Comparison of ENCODE assay signal across 8 cellular contexts in genomic region chr9:19408693-19409405, GRCh38. TPM values are rescaled to one million over a fixed set of nuclear protein-coding genes. Genes with fewer than 3 reads are reported as not detected.
DNase-seq lines count a peak whose midpoint lies in the region; ATAC-seq and TF ChIP-seq lines count a peak whose summit lies in the region.

TSS of gene ACER2 (plus strand) at chr9:19409009. CDS start at chr9:19409085, 76 bp downstream.

- peak; percentile 97 for ATAC-seq in HG02642 (IDR thresholded peaks at IDR 0.05; ENCODE audit: poor library complexity, unreplicated experiment)
- peak; percentile 97 to 99 (median 98) for ATAC-seq in heart left ventricle

- peak; percentile 94 for DNase-seq in NCI-H1092 treated with DMSO at 0.1 percent for 48 hours (lab: John Stamatoyannopoulos, UW)
- peak; percentile 96 for DNase-seq in adipocyte (ENCODE audit: low read depth)
- peak; percentile 96 to 99 (median 97) for DNase-seq in heart left ventricle
- peak; percentile 89 for DNase-seq in pons (ENCODE audit: low spot score)
- DNase-seq in transverse colon, result peak; percentile 96

- H3K9me3 ChIP-seq in SU-DHL-6 (ENCODE audit: insufficient read depth, low read length), result no peaks in the 10 kb centered on the region
- H3K9me3 ChIP-seq in adipocyte (ENCODE audit: control insufficient read depth, low read length), result no peaks in the 10 kb centered on the region
- peaks cover 0 to 2% (median 0%) of the 10 kb centered on the region in 12 donors for H3K9me3 ChIP-seq in heart left ventricle
- no peaks in the 10 kb centered on the region for H3K9me3 ChIP-seq in transverse colon

- 0 to 1% (median 0%) methylated on average over 45 to 61 of the region's 61 CpGs for WGBS in heart left ventricle, 4 donors
- whole genome bisulfite sequencing in transverse colon (ENCODE audit: low coverage in 1 of 2), 2 donors, result 0% methylated on average over 13 of the region's 61 CpGs; no CpG with 5 or more reads in 1 of the 2 donors

- no peaks in the 10 kb centered on the region for H3K27me3 ChIP-seq in SU-DHL-6 (ENCODE audit: low read length)
- no peaks in the 10 kb centered on the region for H3K27me3 ChIP-seq in adipocyte (replicated peaks; ENCODE audit: control insufficient read depth, insufficient read depth, low read length)
- no peaks in the 10 kb centered on the region for H3K27me3 ChIP-seq in heart left ventricle
- H3K27me3 ChIP-seq in transverse colon, result no peaks in the 10 kb centered on the region

- peak within 1 kb of the TSS; percentile 91 for H3K4me2 ChIP-seq in SU-DHL-6 (ENCODE audit: low read depth, low read length, poor library complexity, severe bottlenecking)

- no peaks in the 10 kb centered on the region for H3K79me2 ChIP-seq in SU-DHL-6 (ENCODE audit: insufficient read depth, low read length)

- H3K36me3 ChIP-seq in SU-DHL-6 (ENCODE audit: low read length), result no peaks in the 10 kb centered on the region
- H3K36me3 ChIP-seq in adipocyte (ENCODE audit: control insufficient read depth, insufficient read depth, low read length, severe bottlenecking), result no peaks in the 10 kb centered on the region
- no peaks in the 10 kb centered on the region for H3K36me3 ChIP-seq in heart left ventricle
- no peaks in the 10 kb centered on the region for H3K36me3 ChIP-seq in transverse colon

- TF ChIP-seq POLR2A in heart left ventricle (IDR thresholded peaks at IDR 0.05) (peak; percentile 70 to 96), transverse colon (IDR thresholded peaks at IDR 0.05) (peak; percentile 89)

- H3K9ac ChIP-seq in SU-DHL-6 (ENCODE audit: low read length), result peak within 1 kb of the TSS; percentile 68
- H3K9ac ChIP-seq in adipocyte (ENCODE audit: low read length), result peak within 1 kb of the TSS; percentile 90

- H3K4me3 ChIP-seq in SU-DHL-6 (ENCODE audit: insufficient read depth, low read length, poor library complexity, severe bottlenecking), result peak within 1 kb of the TSS; percentile 65
- H3K4me3 ChIP-seq in adipocyte (ENCODE audit: low read length), result peak within 1 kb of the TSS; percentile 97
- peak within 1 kb of the TSS; percentile 65 to 98 (median 89) for H3K4me3 ChIP-seq in heart left ventricle
- H3K4me3 ChIP-seq in transverse colon, result peak within 1 kb of the TSS; percentile 57 to 86 (median 65)

- peaks cover 48% of the 10 kb centered on the region for H3K4me1 ChIP-seq in adipocyte (ENCODE audit: control insufficient read depth, insufficient read depth, low read length)
- peaks cover 0 to 26% (median 22%) of the 10 kb centered on the region in 12 donors for H3K4me1 ChIP-seq in heart left ventricle
- peaks cover 0 to 24% (median 6%) of the 10 kb centered on the region in 4 donors for H3K4me1 ChIP-seq in transverse colon

- H4K20me1 ChIP-seq in SU-DHL-6 (ENCODE audit: low read depth, low read length), result no peaks in the 10 kb centered on the region

- intact Hi-C loops in heart left ventricle (cut with DNase I), result loop anchor here in 6 of 10 donors (1.0 to 2.0 kb wide), 4 partner anchors 22 to 48 kb away; partner anchors contain the start of gene RPS6 (in 6 of the 6)
- intact Hi-C loops in transverse colon (cut with DNase I; ENCODE audit: low total_unique reads), result no loop called here

- no peak for TF ChIP-seq EP300 in transverse colon (IDR thresholded peaks at IDR 0.05; ENCODE audit: low read depth)

- peak; percentile 32; the same call in 1 of the 2 replicates for TF ChIP-seq CTCF in GM12874 (IDR thresholded peaks at IDR 0.05; ENCODE audit: insufficient read depth, low read depth, low read length)
- no peak for TF ChIP-seq CTCF in SU-DHL-6 (IDR thresholded peaks at IDR 0.05; ENCODE audit: insufficient read depth, low read length, poor library complexity, severe bottlenecking)
- peak in 4 of 12 donors; percentile 8 to 22 (median 13) for TF ChIP-seq CTCF in heart left ventricle (IDR thresholded peaks at IDR 0.05)
- TF ChIP-seq CTCF in transverse colon (IDR thresholded peaks at IDR 0.05), result no peak

- in situ Hi-C loops in transverse colon (cut with MboI; ENCODE audit: low pct_ligation_motif_present in 1 of 4, low pct_unique_long_range_greater_than_20kb in 1 of 4, low sequenced_read_pairs in 3 of 4), result no loop called here

- H2AFZ ChIP-seq in SU-DHL-6 (ENCODE audit: low read depth, low read length, severe bottlenecking), result peak within 1 kb of the TSS; percentile 93

- no peaks in the 10 kb centered on the region for H3K9me2 ChIP-seq in SU-DHL-6 (replicated peaks; ENCODE audit: insufficient read depth, low read length)

- H3K27ac ChIP-seq in SU-DHL-6 (ENCODE audit: low read depth, low read length), result no peak within 1 kb of the TSS
- peak within 1 kb of the TSS; percentile 83 to 96 (median 88) for H3K27ac ChIP-seq in heart left ventricle
- peak within 1 kb of the TSS; percentile 80 to 86 (median 82) for H3K27ac ChIP-seq in transverse colon

- no peaks in the 10 kb centered on the region for H3F3A ChIP-seq in SU-DHL-6 (ENCODE audit: insufficient read depth)

RNA-seq across cellular contexts. Expression of gene ACER2, which starts in this region (rescaled TPM):
- 1 to 10 TPM; 1.6 to 4.5 (median 3.9) TPM for total RNA-seq in heart left ventricle
- 1 to 10 TPM in 1 of 2 donors, under 1 TPM in 1; 0.95 to 1.5 TPM for polyA plus RNA-seq in heart left ventricle
- total RNA-seq in transverse colon, result 10 to 100 TPM in 2 of 4 donors, 1 to 10 TPM in 2; 2.8 to 13.2 (median 9.3) TPM
